Comparison of ENCODE assay signal across 1 cellular context in genomic region chr20:37095609-37096414, GRCh38.
A peak's percentile ranks its signal among the peaks of the same experiment; 100 is the strongest.
TF ChIP-seq lines count a peak whose summit lies in the region.

TSS of gene RBL1 (minus strand) at chr20:37095997. CDS start at chr20:37095928, 69 bp downstream.

TF ChIP-seq in K562, 482 proteins besides CTCF, POLR2A, EP300 and RAD21 (continued from another document and continues in another):
- TF ChIP-seq SMARCE1 (IDR thresholded peaks at IDR 0.05) (no peak), ADNP (tag; IDR thresholded peaks at IDR 0.05) (no peak), HOXB6 (CRISPR knock-in tag; IDR thresholded peaks at IDR 0.05; ENCODE audit: borderline replicate concordance) (no peak), EHMT2 (IDR thresholded peaks at IDR 0.05) (no peak), ZNF239 (CRISPR knock-in tag; IDR thresholded peaks at IDR 0.05) (0 out of 2 replicates have a peak, but pooled peaks have one; percentile 11), CHD1 (IDR thresholded peaks at IDR 0.05; ENCODE audit: low read length) (no peak), CTCFL (IDR thresholded peaks at IDR 0.05; ENCODE audit: borderline replicate concordance, insufficient read depth, low read depth, low read length, poor library complexity, severe bottlenecking) (no peak), JUND (IDR thresholded peaks at IDR 0.05; ENCODE audit: borderline replicate concordance, low read depth, low read length) (peak; percentile 65), JUND (tag; IDR thresholded peaks at IDR 0.05; ENCODE audit: borderline replicate concordance, low read depth, low read length) (peak; percentile 64; the same call in 1 of the 3 replicates), XRCC5 (IDR thresholded peaks at IDR 0.05; ENCODE audit: low read depth, low read length) (peak; percentile 91; the same call in 1 of the 2 replicates), WHSC1 (IDR thresholded peaks at IDR 0.05; ENCODE audit: low read length) (no peak), SUPT5H (IDR thresholded peaks at IDR 0.05) (peak; percentile 83), CEBPB (tag; IDR thresholded peaks at IDR 0.05) (peak; percentile 57), NCOA1 (IDR thresholded peaks at IDR 0.05; ENCODE audit: low read depth) (peak; percentile 66; the same call in 1 of the 2 replicates), KLF13 (tag; IDR thresholded peaks at IDR 0.05; ENCODE audit: borderline replicate concordance, low read depth) (no peak; the same call in 1 of the 2 replicates), SMARCC2 (IDR thresholded peaks at IDR 0.05; ENCODE audit: low read depth) (0 out of 2 replicates have a peak, but pooled peaks have one; percentile 23), TEAD4 (IDR thresholded peaks at IDR 0.05; ENCODE audit: low read length) (peak; percentile 54), TEAD4 (CRISPR knock-in tag; IDR thresholded peaks at IDR 0.05; ENCODE audit: borderline replicate concordance) (no peak), EGR1 (conservative IDR thresholded peaks at IDR 0.05) (peak; percentile 69), VEZF1 (CRISPR knock-in tag; IDR thresholded peaks at IDR 0.05) (peak; percentile 83), NFIX (CRISPR knock-in tag; IDR thresholded peaks at IDR 0.05; ENCODE audit: low read depth) (no peak), MIER1 (IDR thresholded peaks at IDR 0.05; ENCODE audit: low read depth) (no peak), SMARCA5 (IDR thresholded peaks at IDR 0.05) (no peak), GATAD2A (IDR thresholded peaks at IDR 0.05) (0 out of 2 replicates have a peak, but pooled peaks have one; percentile 10), SIN3B (IDR thresholded peaks at IDR 0.05; ENCODE audit: low read depth) (peak; percentile 54; the same call in 1 of the 2 replicates), NCOR1 (IDR thresholded peaks at IDR 0.05) (peak; percentile 67), ZNF124 (CRISPR knock-in tag; IDR thresholded peaks at IDR 0.05) (no peak), TBP (optimal IDR thresholded peaks at IDR 0.05; ENCODE audit: low read depth, low read length) (peak; percentile 77), ZFP36 (IDR thresholded peaks at IDR 0.05; ENCODE audit: low read depth, low read length, partially characterized antibody) (no peak), KLF16 (IDR thresholded peaks at IDR 0.05) (peak; percentile 54; the same call in 1 of the 2 replicates), SREBF1 (IDR thresholded peaks at IDR 0.05; ENCODE audit: borderline replicate concordance, low read depth, low read length) (peak; percentile 68; the same call in 1 of the 2 replicates), ZNF449 (CRISPR knock-in tag; IDR thresholded peaks at IDR 0.05) (no peak), NONO (IDR thresholded peaks at IDR 0.05; ENCODE audit: low read depth in 2 of 2, low read length in 1 of 2) (peak in 1 of 2 experiments; percentile 28; a peak in 1 of 4 replicates), HMGN3 (IDR thresholded peaks at IDR 0.05; ENCODE audit: borderline replicate concordance, extremely low read depth, insufficient read length, low read depth, low read length) (peak; percentile 39)
- TF ChIP-seq, protein P1, sequence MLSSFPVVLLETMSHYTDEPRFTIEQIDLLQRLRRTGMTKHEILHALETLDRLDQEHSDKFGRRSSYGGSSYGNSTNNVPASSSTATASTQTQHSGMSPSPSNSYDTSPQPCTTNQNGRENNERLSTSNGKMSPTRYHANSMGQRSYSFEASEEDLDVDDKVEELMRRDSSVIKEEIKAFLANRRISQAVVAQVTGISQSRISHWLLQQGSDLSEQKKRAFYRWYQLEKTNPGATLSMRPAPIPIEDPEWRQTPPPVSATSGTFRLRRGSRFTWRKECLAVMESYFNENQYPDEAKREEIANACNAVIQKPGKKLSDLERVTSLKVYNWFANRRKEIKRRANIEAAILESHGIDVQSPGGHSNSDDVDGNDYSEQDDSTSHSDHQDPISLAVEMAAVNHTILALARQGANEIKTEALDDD (IDR thresholded peaks at IDR 0.05), result no peak
- TF ChIP-seq, protein P2, sequence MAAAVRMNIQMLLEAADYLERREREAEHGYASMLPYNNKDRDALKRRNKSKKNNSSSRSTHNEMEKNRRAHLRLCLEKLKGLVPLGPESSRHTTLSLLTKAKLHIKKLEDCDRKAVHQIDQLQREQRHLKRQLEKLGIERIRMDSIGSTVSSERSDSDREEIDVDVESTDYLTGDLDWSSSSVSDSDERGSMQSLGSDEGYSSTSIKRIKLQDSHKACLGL (CRISPR knock-in tag; IDR thresholded peaks at IDR 0.05; ENCODE audit: borderline replicate concordance, poor library complexity, severe bottlenecking), result no peak
- TF ChIP-seq, protein P3, sequence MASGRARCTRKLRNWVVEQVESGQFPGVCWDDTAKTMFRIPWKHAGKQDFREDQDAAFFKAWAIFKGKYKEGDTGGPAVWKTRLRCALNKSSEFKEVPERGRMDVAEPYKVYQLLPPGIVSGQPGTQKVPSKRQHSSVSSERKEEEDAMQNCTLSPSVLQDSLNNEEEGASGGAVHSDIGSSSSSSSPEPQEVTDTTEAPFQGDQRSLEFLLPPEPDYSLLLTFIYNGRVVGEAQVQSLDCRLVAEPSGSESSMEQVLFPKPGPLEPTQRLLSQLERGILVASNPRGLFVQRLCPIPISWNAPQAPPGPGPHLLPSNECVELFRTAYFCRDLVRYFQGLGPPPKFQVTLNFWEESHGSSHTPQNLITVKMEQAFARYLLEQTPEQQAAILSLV (tag; IDR thresholded peaks at IDR 0.05), result 0 out of 2 replicates have a peak, but pooled peaks have one; percentile 55
- TF ChIP-seq, protein P4, sequence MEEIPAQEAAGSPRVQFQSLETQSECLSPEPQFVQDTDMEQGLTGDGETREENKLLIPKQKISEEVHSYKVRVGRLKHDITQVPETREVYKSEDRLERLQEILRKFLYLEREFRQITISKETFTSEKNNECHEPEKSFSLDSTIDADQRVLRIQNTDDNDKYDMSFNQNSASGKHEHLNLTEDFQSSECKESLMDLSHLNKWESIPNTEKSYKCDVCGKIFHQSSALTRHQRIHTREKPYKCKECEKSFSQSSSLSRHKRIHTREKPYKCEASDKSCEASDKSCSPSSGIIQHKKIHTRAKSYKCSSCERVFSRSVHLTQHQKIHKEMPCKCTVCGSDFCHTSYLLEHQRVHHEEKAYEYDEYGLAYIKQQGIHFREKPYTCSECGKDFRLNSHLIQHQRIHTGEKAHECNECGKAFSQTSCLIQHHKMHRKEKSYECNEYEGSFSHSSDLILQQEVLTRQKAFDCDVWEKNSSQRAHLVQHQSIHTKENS (CRISPR knock-in tag; IDR thresholded peaks at IDR 0.05), result no peak
- TF ChIP-seq, protein P5, sequence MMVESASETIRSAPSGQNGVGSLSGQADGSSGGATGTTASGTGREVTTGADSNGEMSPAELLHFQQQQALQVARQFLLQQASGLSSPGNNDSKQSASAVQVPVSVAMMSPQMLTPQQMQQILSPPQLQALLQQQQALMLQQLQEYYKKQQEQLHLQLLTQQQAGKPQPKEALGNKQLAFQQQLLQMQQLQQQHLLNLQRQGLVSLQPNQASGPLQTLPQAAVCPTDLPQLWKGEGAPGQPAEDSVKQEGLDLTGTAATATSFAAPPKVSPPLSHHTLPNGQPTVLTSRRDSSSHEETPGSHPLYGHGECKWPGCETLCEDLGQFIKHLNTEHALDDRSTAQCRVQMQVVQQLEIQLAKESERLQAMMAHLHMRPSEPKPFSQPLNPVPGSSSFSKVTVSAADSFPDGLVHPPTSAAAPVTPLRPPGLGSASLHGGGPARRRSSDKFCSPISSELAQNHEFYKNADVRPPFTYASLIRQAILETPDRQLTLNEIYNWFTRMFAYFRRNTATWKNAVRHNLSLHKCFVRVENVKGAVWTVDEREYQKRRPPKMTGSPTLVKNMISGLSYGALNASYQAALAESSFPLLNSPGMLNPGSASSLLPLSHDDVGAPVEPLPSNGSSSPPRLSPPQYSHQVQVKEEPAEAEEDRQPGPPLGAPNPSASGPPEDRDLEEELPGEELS (CRISPR knock-in tag; IDR thresholded peaks at IDR 0.05; ENCODE audit: borderline replicate concordance), result peak; percentile 67; the same call in 1 of the 2 replicates
- TF ChIP-seq, protein P6, sequence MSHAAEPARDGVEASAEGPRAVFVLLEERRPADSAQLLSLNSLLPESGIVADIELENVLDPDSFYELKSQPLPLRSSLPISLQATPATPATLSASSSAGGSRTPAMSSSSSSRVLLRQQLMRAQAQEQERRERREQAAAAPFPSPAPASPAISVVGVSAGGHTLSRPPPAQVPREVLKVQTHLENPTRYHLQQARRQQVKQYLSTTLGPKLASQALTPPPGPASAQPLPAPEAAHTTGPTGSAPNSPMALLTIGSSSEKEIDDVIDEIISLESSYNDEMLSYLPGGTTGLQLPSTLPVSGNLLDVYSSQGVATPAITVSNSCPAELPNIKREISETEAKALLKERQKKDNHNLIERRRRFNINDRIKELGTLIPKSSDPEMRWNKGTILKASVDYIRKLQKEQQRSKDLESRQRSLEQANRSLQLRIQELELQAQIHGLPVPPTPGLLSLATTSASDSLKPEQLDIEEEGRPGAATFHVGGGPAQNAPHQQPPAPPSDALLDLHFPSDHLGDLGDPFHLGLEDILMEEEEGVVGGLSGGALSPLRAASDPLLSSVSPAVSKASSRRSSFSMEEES (CRISPR knock-in tag; IDR thresholded peaks at IDR 0.05), result no peak
- TF ChIP-seq, protein P7, sequence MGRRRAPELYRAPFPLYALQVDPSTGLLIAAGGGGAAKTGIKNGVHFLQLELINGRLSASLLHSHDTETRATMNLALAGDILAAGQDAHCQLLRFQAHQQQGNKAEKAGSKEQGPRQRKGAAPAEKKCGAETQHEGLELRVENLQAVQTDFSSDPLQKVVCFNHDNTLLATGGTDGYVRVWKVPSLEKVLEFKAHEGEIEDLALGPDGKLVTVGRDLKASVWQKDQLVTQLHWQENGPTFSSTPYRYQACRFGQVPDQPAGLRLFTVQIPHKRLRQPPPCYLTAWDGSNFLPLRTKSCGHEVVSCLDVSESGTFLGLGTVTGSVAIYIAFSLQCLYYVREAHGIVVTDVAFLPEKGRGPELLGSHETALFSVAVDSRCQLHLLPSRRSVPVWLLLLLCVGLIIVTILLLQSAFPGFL (CRISPR knock-in tag; IDR thresholded peaks at IDR 0.05), result peak; percentile 98; the same call in 1 of the 2 replicates
- TF ChIP-seq, protein P8, sequence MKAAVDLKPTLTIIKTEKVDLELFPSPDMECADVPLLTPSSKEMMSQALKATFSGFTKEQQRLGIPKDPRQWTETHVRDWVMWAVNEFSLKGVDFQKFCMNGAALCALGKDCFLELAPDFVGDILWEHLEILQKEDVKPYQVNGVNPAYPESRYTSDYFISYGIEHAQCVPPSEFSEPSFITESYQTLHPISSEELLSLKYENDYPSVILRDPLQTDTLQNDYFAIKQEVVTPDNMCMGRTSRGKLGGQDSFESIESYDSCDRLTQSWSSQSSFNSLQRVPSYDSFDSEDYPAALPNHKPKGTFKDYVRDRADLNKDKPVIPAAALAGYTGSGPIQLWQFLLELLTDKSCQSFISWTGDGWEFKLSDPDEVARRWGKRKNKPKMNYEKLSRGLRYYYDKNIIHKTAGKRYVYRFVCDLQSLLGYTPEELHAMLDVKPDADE (conservative IDR thresholded peaks at IDR 0.05; ENCODE audit: control insufficient read depth, low read depth, low read length), result peak; percentile 75; the same call in 1 of the 2 replicates
- TF ChIP-seq, protein P9, sequence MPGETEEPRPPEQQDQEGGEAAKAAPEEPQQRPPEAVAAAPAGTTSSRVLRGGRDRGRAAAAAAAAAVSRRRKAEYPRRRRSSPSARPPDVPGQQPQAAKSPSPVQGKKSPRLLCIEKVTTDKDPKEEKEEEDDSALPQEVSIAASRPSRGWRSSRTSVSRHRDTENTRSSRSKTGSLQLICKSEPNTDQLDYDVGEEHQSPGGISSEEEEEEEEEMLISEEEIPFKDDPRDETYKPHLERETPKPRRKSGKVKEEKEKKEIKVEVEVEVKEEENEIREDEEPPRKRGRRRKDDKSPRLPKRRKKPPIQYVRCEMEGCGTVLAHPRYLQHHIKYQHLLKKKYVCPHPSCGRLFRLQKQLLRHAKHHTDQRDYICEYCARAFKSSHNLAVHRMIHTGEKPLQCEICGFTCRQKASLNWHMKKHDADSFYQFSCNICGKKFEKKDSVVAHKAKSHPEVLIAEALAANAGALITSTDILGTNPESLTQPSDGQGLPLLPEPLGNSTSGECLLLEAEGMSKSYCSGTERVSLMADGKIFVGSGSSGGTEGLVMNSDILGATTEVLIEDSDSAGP (CRISPR knock-in tag; IDR thresholded peaks at IDR 0.05), result no peak
- TF ChIP-seq, protein P10, sequence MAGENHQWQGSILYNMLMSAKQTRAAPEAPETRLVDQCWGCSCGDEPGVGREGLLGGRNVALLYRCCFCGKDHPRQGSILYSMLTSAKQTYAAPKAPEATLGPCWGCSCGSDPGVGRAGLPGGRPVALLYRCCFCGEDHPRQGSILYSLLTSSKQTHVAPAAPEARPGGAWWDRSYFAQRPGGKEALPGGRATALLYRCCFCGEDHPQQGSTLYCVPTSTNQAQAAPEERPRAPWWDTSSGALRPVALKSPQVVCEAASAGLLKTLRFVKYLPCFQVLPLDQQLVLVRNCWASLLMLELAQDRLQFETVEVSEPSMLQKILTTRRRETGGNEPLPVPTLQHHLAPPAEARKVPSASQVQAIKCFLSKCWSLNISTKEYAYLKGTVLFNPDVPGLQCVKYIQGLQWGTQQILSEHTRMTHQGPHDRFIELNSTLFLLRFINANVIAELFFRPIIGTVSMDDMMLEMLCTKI (IDR thresholded peaks at IDR 0.05; ENCODE audit: partially characterized antibody), result no peak
